ENCODE assay signal across 8 cellular contexts in genomic region chr16:30923554-30924085, GRCh38. TPM values are rescaled to one million over a fixed set of nuclear protein-coding genes. Genes with fewer than 3 reads are reported as not detected.
DNase-seq lines count a peak whose midpoint lies in the region; ATAC-seq and TF ChIP-seq lines count a peak whose summit lies in the region.

FBXL19 (plus strand) TSS chr16:30923572; CDS start chr16:30925755, 2,183 bp downstream.

- CTCF ChIA-PET in mammary epithelial cell (lab: Charles Lee; ENCODE audit: low non-redundant PET) = no interaction called here

- TF ChIP-seq CTCF in mammary epithelial cell (conservative IDR thresholded peaks at IDR 0.05 in 1 of 2, IDR thresholded peaks at IDR 0.05 in 1 of 2; ENCODE audit: extremely low read depth in 1 of 2, insufficient read depth in 1 of 2, low read depth in 1 of 2, low read length in 2 of 2) (no peak), lower leg skin (IDR thresholded peaks at IDR 0.05) (no peak), tibial nerve (IDR thresholded peaks at IDR 0.05) (no peak)

- H2AFZ ChIP-seq in mammary epithelial cell (ENCODE audit: low read depth, low read length) = peak within 1 kb of the TSS; percentile 95

- H3K9me3 ChIP-seq in CD4-positive, CD25-positive, alpha-beta regulatory T cell (ENCODE audit: control insufficient read depth in 2 of 2, low read length in 2 of 2) = no peaks in the 10 kb centered on the region
- H3K9me3 ChIP-seq in mammary epithelial cell (replicated peaks; ENCODE audit: insufficient read depth, low read length) (peaks cover under 1% of the 10 kb centered on the region), tibial nerve (no peaks in the 10 kb centered on the region)

- intact Hi-C loops in mammary epithelial cell (cut with micrococcal nuclease) (loop anchor here (1.0 to 5.0 kb wide), 4 partner anchors 25 to 225 kb away; partner anchors contain the start of gene ORAI3), lower leg skin (cut with DNase I; ENCODE audit: low total_unique reads) (no loop called here), posterior cingulate gyrus (cut with DNase I) (loop anchor here (2.0 kb wide), 1 partner anchor 29 kb away; the partner anchor contains the start of gene BCL7C)

- in situ Hi-C loops in mammary epithelial cell (cut with MboI; ENCODE audit: low sequenced_read_pairs in 2 of 2) = no loop called here

- no peaks in the 10 kb centered on the region for H3K36me3 Mint-ChIP-seq in CD4-positive, CD25-positive, alpha-beta regulatory T cell

- H3K9ac ChIP-seq in mammary epithelial cell (ENCODE audit: insufficient read depth, low read length) = peak within 1 kb of the TSS; percentile 94

- H3K27me3 Mint-ChIP-seq in CD4-positive, CD25-positive, alpha-beta regulatory T cell = no peaks in the 10 kb centered on the region

- no peaks in the 10 kb centered on the region for H3K9me3 Mint-ChIP-seq in CD4-positive, CD25-positive, alpha-beta regulatory T cell

- H4K20me1 ChIP-seq in mammary epithelial cell (ENCODE audit: insufficient read depth, low read length) = no peaks in the 10 kb centered on the region

- TF ChIP-seq EP300 in tibial nerve (IDR thresholded peaks at IDR 0.05) = no peak

- H3K27me3 ChIP-seq in CD4-positive, CD25-positive, alpha-beta regulatory T cell (ENCODE audit: control insufficient read depth, insufficient read depth, low read length) = no peaks in the 10 kb centered on the region
- H3K27me3 ChIP-seq in mammary epithelial cell (ENCODE audit: insufficient read depth, low read length) (no peaks in the 10 kb centered on the region), tibial nerve (no peaks in the 10 kb centered on the region)

- peaks cover 27% of the 10 kb centered on the region for H3K4me1 ChIP-seq in CD4-positive, CD25-positive, alpha-beta regulatory T cell (ENCODE audit: control insufficient read depth, insufficient read depth, low read length, poor library complexity, severe bottlenecking)
- H3K4me1 ChIP-seq in mammary epithelial cell (ENCODE audit: insufficient read depth, low read length) (peaks cover 11% of the 10 kb centered on the region), tibial nerve (peaks cover 0 to 35% (median 4%) of the 10 kb centered on the region in 4 donors)

- no peak for TF ChIP-seq POLR2A in lower leg skin (IDR thresholded peaks at IDR 0.05)
- TF ChIP-seq POLR2A in tibial nerve (IDR thresholded peaks at IDR 0.05) = no peak

- peak within 1 kb of the TSS; percentile 90 to 99 (median 97) for H3K4me3 Mint-ChIP-seq in CD4-positive, CD25-positive, alpha-beta regulatory T cell

- dilution Hi-C loops in mammary epithelial cell (cut with HindIII; ENCODE audit: low sequenced_read_pairs) = no loop called here

- no peak for ATAC-seq in CD4-positive, CD25-positive, alpha-beta regulatory T cell (ENCODE audit: low read depth in 2 of 2)
- no peak for ATAC-seq in GM21447 (IDR thresholded peaks at IDR 0.05; ENCODE audit: unreplicated experiment)

- peak within 1 kb of the TSS; percentile 98 for H3K4me3 ChIP-seq in CD4-positive, CD25-positive, alpha-beta regulatory T cell (ENCODE audit: low read depth, low read length)
- H3K4me3 ChIP-seq in Jurkat, Clone E6-1 (ENCODE audit: low read length) = peak within 1 kb of the TSS; percentile 99
- H3K4me3 ChIP-seq in mammary epithelial cell (replicated peaks in 1 of 3; ENCODE audit: insufficient read depth in 1 of 3, low read depth in 2 of 3, low read length in 3 of 3) (peak within 1 kb of the TSS; percentile 54 to 76 (median 70)), lower leg skin (ENCODE audit: low read depth, poor library complexity, severe bottlenecking) (peak within 1 kb of the TSS; percentile 28), tibial nerve (peak within 1 kb of the TSS; percentile 56 to 93 (median 81))

- peak in 1 of 3 donors; percentile 19 for DNase-seq in CD4-positive, CD25-positive, alpha-beta regulatory T cell
- no peak for DNase-seq in Jurkat, Clone E6-1 (ENCODE audit: low read depth, low spot score)
- no peak for DNase-seq in mammary epithelial cell
- peak in 1 of 2 donors; percentile 92 for DNase-seq in lower leg skin (ENCODE audit: low spot score in 2 of 2)
- DNase-seq in tibial nerve (ENCODE audit: low spot score in 2 of 2) = peak in 1 of 2 donors; percentile 36
- no peak for DNase-seq in posterior cingulate gyrus
- DNase-seq in KG1 (lab: John Stamatoyannopoulos, UW) = no peak

- peak within 1 kb of the TSS; percentile 95 for H3K27ac ChIP-seq in CD4-positive, CD25-positive, alpha-beta regulatory T cell (ENCODE audit: insufficient read depth, low read length, poor library complexity, severe bottlenecking)
- H3K27ac ChIP-seq in mammary epithelial cell (ENCODE audit: insufficient read depth, low read depth, low read length) (peak within 1 kb of the TSS; percentile 94), tibial nerve (peak within 1 kb of the TSS; percentile 90 to 98 (median 98))

- no CpG with 5 or more reads among the region's 32 CpGs for WGBS in mammary epithelial cell (ENCODE audit: low coverage, missing lambda C conversion rate)
- WGBS in lower leg skin, 2 donors = 1 to 2% methylated on average over 20 to 27 of the region's 32 CpGs
- WGBS in tibial nerve, 2 donors = 1 to 2% methylated on average over 23 to 27 of the region's 32 CpGs

- peak within 1 kb of the TSS; percentile 83 for H3K4me2 ChIP-seq in mammary epithelial cell (ENCODE audit: insufficient read depth, low read depth, low read length)

- BruUV-seq in mammary epithelial cell (replicated peaks; lab: Mats Ljungman, UMichigan) = no TSS peak

- H3K79me2 ChIP-seq in mammary epithelial cell (ENCODE audit: insufficient read depth, low read length) = peaks cover 14% of the 10 kb centered on the region

- no peaks in the 10 kb centered on the region for H3K36me3 ChIP-seq in CD4-positive, CD25-positive, alpha-beta regulatory T cell (ENCODE audit: control insufficient read depth, insufficient read depth, low read length)
- H3K36me3 ChIP-seq in mammary epithelial cell (ENCODE audit: insufficient read depth, low read length) = no peaks in the 10 kb centered on the region
- H3K36me3 ChIP-seq in tibial nerve = peaks cover 0 to 35% (median 0%) of the 10 kb centered on the region in 3 donors

- H3K27ac Mint-ChIP-seq in CD4-positive, CD25-positive, alpha-beta regulatory T cell = peak within 1 kb of the TSS; percentile 97 to 100 (median 99)

- peaks cover 0 to 27% (median 7%) of the 10 kb centered on the region in 4 donors for H3K4me1 Mint-ChIP-seq in CD4-positive, CD25-positive, alpha-beta regulatory T cell

RNA-seq across cellular contexts. Expression of gene FBXL19, which starts in this region (rescaled TPM):
- total RNA-seq in CD4-positive, CD25-positive, alpha-beta regulatory T cell = 13.0 TPM
- polyA plus RNA-seq in CD4-positive, CD25-positive, alpha-beta regulatory T cell = under 1 TPM in 3 of 4 donors, not detected in 1; 0.14 to 0.21 (median 0.17) TPM
- 24.0 TPM for polyA plus RNA-seq in Jurkat, Clone E6-1 (2012; ENCODE audit: insufficient read depth, insufficient read length)
- total RNA-seq in mammary epithelial cell (10 to 100 TPM; 18.5 to 24.9 TPM), lower leg skin (10 to 100 TPM; 17.7 to 25.1 (median 22.1) TPM), tibial nerve (10 to 100 TPM in 3 of 4 donors, 1 to 10 TPM in 1; 7.4 to 25.8 (median 16.7) TPM)
- 8.4 TPM for polyA plus RNA-seq in mammary epithelial cell
- 28.9 TPM for polyA minus RNA-seq in mammary epithelial cell

Comparison
In these comparisons a context has a peak if more than half of its experiments do, and no peak if none do; other contexts are left out.
1. H3K4me3 ChIP-seq: peak in every context shown above with its lines; median percentile 99 in Jurkat, Clone E6-1; 98 in CD4-positive, CD25-positive, alpha-beta regulatory T cell; 81 in tibial nerve; 70 in mammary epithelial cell; 28 in lower leg skin.